1 cellular context compared by ENCODE assay signal in the genomic region with DNA sequence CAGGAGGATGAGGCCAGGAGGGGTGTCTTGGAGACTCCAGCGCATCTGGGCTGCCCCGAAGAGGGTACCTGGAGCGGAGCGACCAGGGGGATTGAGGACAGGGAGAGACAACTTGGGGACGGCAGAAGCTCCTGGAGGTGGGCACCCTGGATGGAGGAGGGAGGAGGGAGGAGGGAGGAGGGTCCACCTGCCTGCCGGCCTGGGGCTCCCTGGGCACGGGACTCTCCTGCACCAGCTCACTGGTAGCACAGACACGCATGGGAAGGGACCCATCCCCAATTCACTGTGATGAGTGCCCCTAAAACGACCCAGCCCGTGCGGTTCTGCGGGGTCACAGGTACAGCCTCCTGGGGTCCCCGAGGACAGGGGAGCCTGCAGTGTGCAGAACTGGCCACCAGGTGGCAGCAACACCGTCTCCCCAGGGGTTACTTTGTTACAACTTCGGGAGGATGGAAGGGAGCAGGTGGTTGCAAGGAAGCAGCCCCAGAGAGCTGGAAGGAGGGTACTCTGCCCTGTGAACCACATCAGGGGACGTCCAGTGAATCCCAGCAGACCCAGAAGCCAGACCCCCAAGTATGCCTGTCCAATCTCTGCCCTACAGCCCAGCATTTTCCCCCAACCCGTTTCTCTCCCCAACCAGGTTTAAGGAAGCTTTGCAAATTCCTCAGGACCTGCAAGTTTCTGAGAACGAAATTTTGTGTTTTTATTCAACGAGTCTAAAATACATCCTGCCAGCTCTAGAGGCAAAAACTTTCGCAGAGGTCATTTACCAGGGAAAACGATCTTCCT.
TF ChIP-seq lines count a peak whose summit lies in the region.

No MANE protein-coding gene starts in this region.

TF ChIP-seq in K562, 482 proteins besides CTCF, POLR2A, EP300 and RAD21 (continued from another document):
- TF ChIP-seq ZNF518B (CRISPR knock-in tag; IDR thresholded peaks at IDR 0.05) (no peak), HNRNPUL1 (IDR thresholded peaks at IDR 0.05; ENCODE audit: low read length) (no peak), ELK1 (CRISPR knock-in tag; IDR thresholded peaks at IDR 0.05) (no peak), SMC3 (conservative IDR thresholded peaks at IDR 0.05; ENCODE audit: insufficient read depth, low read depth, low read length) (peak; percentile 88)
- TF ChIP-seq, protein P1, sequence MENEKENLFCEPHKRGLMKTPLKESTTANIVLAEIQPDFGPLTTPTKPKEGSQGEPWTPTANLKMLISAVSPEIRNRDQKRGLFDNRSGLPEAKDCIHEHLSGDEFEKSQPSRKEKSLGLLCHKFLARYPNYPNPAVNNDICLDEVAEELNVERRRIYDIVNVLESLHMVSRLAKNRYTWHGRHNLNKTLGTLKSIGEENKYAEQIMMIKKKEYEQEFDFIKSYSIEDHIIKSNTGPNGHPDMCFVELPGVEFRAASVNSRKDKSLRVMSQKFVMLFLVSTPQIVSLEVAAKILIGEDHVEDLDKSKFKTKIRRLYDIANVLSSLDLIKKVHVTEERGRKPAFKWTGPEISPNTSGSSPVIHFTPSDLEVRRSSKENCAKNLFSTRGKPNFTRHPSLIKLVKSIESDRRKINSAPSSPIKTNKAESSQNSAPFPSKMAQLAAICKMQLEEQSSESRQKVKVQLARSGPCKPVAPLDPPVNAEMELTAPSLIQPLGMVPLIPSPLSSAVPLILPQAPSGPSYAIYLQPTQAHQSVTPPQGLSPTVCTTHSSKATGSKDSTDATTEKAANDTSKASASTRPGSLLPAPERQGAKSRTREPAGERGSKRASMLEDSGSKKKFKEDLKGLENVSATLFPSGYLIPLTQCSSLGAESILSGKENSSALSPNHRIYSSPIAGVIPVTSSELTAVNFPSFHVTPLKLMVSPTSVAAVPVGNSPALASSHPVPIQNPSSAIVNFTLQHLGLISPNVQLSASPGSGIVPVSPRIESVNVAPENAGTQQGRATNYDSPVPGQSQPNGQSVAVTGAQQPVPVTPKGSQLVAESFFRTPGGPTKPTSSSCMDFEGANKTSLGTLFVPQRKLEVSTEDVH (IDR thresholded peaks at IDR 0.05; ENCODE audit: low read depth, partially characterized antibody): no peak
